ENCODE assay signal across 3 cellular contexts in the genomic region with DNA sequence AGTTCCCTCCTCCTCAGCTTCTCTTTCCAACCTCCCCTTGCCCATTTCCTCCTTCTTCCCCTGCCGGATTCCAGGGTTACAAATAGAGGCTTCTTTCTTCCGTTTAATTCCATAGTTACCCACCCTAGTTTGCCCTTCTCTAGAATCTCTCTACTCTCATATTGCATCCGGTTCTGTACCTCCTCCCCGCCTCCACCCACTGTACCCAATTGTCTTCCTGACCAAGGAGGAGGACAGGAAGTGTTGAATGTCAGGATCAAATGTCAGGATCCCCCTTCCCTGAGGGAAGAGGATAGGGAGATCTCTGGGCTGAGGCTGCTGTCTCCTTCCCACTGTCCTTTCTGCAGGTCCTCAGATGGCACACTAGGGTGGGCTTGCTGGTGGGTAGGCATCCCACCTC.
TF ChIP-seq lines count a peak whose summit lies in the region.

No MANE protein-coding gene starts in this region.

TF ChIP-seq in SK-N-SH treated with all-trans-retinoic acid at 6 μM for 48 hours, 23 proteins besides CTCF, POLR2A, EP300 and RAD21:
- TF ChIP-seq, protein P1, sequence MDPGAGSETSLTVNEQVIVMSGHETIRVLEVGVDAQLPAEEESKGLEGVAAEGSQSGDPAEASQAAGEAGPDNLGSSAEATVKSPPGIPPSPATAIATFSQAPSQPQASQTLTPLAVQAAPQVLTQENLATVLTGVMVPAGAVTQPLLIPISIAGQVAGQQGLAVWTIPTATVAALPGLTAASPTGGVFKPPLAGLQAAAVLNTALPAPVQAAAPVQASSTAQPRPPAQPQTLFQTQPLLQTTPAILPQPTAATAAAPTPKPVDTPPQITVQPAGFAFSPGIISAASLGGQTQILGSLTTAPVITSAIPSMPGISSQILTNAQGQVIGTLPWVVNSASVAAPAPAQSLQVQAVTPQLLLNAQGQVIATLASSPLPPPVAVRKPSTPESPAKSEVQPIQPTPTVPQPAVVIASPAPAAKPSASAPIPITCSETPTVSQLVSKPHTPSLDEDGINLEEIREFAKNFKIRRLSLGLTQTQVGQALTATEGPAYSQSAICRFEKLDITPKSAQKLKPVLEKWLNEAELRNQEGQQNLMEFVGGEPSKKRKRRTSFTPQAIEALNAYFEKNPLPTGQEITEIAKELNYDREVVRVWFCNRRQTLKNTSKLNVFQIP (CRISPR knock-in tag; IDR thresholded peaks at IDR 0.05; ENCODE audit: borderline replicate concordance, low read depth) = no peak
- no peak for TF ChIP-seq BACH2 (CRISPR knock-in tag; IDR thresholded peaks at IDR 0.05; ENCODE audit: borderline replicate concordance)
- no peak for TF ChIP-seq ZNF8 (CRISPR knock-in tag; IDR thresholded peaks at IDR 0.05)
- no peak for TF ChIP-seq ISL1 (CRISPR knock-in tag; IDR thresholded peaks at IDR 0.05)
- TF ChIP-seq ARNTL (CRISPR knock-in tag; IDR thresholded peaks at IDR 0.05; ENCODE audit: borderline replicate concordance, low read depth) = no peak
- no peak for TF ChIP-seq ZFP30 (CRISPR knock-in tag; IDR thresholded peaks at IDR 0.05)
- no peak for TF ChIP-seq TCF4 (CRISPR knock-in tag; IDR thresholded peaks at IDR 0.05; ENCODE audit: borderline replicate concordance)
- TF ChIP-seq, protein P2, sequence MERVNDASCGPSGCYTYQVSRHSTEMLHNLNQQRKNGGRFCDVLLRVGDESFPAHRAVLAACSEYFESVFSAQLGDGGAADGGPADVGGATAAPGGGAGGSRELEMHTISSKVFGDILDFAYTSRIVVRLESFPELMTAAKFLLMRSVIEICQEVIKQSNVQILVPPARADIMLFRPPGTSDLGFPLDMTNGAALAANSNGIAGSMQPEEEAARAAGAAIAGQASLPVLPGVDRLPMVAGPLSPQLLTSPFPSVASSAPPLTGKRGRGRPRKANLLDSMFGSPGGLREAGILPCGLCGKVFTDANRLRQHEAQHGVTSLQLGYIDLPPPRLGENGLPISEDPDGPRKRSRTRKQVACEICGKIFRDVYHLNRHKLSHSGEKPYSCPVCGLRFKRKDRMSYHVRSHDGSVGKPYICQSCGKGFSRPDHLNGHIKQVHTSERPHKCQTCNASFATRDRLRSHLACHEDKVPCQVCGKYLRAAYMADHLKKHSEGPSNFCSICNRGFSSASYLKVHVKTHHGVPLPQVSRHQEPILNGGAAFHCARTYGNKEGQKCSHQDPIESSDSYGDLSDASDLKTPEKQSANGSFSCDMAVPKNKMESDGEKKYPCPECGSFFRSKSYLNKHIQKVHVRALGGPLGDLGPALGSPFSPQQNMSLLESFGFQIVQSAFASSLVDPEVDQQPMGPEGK (CRISPR knock-in tag; IDR thresholded peaks at IDR 0.05; ENCODE audit: borderline replicate concordance) = no peak
- TF ChIP-seq, protein P3, sequence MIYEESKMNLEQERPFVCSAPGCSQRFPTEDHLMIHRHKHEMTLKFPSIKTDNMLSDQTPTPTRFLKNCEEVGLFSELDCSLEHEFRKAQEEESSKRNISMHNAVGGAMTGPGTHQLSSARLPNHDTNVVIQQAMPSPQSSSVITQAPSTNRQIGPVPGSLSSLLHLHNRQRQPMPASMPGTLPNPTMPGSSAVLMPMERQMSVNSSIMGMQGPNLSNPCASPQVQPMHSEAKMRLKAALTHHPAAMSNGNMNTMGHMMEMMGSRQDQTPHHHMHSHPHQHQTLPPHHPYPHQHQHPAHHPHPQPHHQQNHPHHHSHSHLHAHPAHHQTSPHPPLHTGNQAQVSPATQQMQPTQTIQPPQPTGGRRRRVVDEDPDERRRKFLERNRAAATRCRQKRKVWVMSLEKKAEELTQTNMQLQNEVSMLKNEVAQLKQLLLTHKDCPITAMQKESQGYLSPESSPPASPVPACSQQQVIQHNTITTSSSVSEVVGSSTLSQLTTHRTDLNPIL (CRISPR knock-in tag; IDR thresholded peaks at IDR 0.05; ENCODE audit: low read depth) = no peak
- TF ChIP-seq GLIS3 (CRISPR knock-in tag; IDR thresholded peaks at IDR 0.05) = no peak
- TF ChIP-seq OSR1 (CRISPR knock-in tag; IDR thresholded peaks at IDR 0.05) = no peak
- TF ChIP-seq ZNF70 (CRISPR knock-in tag; IDR thresholded peaks at IDR 0.05) = no peak
- no peak for TF ChIP-seq PPARA (CRISPR knock-in tag; IDR thresholded peaks at IDR 0.05; ENCODE audit: borderline replicate concordance)

TF ChIP-seq in SK-N-SH, 30 proteins besides CTCF, POLR2A, EP300 and RAD21 (continues in another document):
- TF ChIP-seq TCF12 (IDR thresholded peaks at IDR 0.05) (no peak), RCOR1 (IDR thresholded peaks at IDR 0.05; ENCODE audit: low read length) (no peak), SIN3A (IDR thresholded peaks at IDR 0.05; ENCODE audit: borderline replicate concordance, low read depth, low read length) (no peak), FOXM1 (IDR thresholded peaks at IDR 0.05; ENCODE audit: low read depth) (no peak), TAF1 (IDR thresholded peaks at IDR 0.05; ENCODE audit: borderline replicate concordance, low read depth, low read length) (no peak), FOSL2 (IDR thresholded peaks at IDR 0.05; ENCODE audit: borderline replicate concordance, low read depth) (no peak), GABPA (IDR thresholded peaks at IDR 0.05; ENCODE audit: low read depth) (no peak), JUND (IDR thresholded peaks at IDR 0.05) (no peak), RFX5 (IDR thresholded peaks at IDR 0.05; ENCODE audit: low read length) (no peak), YY1 (IDR thresholded peaks at IDR 0.05; ENCODE audit: low read depth) (no peak), SMC3 (IDR thresholded peaks at IDR 0.05; ENCODE audit: low read depth, low read length) (no peak), NFIC (IDR thresholded peaks at IDR 0.05; ENCODE audit: borderline replicate concordance) (no peak), MXI1 (IDR thresholded peaks at IDR 0.05; ENCODE audit: low read depth, low read length) (no peak), TEAD4 (IDR thresholded peaks at IDR 0.05; ENCODE audit: borderline replicate concordance, insufficient read depth) (no peak)
- TF ChIP-seq, protein P4, sequence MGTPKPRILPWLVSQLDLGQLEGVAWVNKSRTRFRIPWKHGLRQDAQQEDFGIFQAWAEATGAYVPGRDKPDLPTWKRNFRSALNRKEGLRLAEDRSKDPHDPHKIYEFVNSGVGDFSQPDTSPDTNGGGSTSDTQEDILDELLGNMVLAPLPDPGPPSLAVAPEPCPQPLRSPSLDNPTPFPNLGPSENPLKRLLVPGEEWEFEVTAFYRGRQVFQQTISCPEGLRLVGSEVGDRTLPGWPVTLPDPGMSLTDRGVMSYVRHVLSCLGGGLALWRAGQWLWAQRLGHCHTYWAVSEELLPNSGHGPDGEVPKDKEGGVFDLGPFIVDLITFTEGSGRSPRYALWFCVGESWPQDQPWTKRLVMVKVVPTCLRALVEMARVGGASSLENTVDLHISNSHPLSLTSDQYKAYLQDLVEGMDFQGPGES (IDR thresholded peaks at IDR 0.05; ENCODE audit: low read depth, low read length) = no peak
- TF ChIP-seq, protein P5, sequence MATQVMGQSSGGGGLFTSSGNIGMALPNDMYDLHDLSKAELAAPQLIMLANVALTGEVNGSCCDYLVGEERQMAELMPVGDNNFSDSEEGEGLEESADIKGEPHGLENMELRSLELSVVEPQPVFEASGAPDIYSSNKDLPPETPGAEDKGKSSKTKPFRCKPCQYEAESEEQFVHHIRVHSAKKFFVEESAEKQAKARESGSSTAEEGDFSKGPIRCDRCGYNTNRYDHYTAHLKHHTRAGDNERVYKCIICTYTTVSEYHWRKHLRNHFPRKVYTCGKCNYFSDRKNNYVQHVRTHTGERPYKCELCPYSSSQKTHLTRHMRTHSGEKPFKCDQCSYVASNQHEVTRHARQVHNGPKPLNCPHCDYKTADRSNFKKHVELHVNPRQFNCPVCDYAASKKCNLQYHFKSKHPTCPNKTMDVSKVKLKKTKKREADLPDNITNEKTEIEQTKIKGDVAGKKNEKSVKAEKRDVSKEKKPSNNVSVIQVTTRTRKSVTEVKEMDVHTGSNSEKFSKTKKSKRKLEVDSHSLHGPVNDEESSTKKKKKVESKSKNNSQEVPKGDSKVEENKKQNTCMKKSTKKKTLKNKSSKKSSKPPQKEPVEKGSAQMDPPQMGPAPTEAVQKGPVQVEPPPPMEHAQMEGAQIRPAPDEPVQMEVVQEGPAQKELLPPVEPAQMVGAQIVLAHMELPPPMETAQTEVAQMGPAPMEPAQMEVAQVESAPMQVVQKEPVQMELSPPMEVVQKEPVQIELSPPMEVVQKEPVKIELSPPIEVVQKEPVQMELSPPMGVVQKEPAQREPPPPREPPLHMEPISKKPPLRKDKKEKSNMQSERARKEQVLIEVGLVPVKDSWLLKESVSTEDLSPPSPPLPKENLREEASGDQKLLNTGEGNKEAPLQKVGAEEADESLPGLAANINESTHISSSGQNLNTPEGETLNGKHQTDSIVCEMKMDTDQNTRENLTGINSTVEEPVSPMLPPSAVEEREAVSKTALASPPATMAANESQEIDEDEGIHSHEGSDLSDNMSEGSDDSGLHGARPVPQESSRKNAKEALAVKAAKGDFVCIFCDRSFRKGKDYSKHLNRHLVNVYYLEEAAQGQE (IDR thresholded peaks at IDR 0.05; ENCODE audit: low read depth, low read length) = no peak
- TF ChIP-seq, protein P6, sequence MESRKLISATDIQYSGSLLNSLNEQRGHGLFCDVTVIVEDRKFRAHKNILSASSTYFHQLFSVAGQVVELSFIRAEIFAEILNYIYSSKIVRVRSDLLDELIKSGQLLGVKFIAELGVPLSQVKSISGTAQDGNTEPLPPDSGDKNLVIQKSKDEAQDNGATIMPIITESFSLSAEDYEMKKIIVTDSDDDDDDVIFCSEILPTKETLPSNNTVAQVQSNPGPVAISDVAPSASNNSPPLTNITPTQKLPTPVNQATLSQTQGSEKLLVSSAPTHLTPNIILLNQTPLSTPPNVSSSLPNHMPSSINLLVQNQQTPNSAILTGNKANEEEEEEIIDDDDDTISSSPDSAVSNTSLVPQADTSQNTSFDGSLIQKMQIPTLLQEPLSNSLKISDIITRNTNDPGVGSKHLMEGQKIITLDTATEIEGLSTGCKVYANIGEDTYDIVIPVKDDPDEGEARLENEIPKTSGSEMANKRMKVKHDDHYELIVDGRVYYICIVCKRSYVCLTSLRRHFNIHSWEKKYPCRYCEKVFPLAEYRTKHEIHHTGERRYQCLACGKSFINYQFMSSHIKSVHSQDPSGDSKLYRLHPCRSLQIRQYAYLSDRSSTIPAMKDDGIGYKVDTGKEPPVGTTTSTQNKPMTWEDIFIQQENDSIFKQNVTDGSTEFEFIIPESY (IDR thresholded peaks at IDR 0.05; ENCODE audit: borderline replicate concordance, low read depth) = no peak

TF ChIP-seq in H1, 55 proteins besides CTCF, POLR2A, EP300 and RAD21:
- TF ChIP-seq KDM5A (IDR thresholded peaks at IDR 0.05; ENCODE audit: low read length) (no peak), HDAC2 (IDR thresholded peaks at IDR 0.05; ENCODE audit: borderline replicate concordance in 1 of 2, low read depth in 2 of 2, low read length in 2 of 2) (no peak), MAFK (IDR thresholded peaks at IDR 0.05; ENCODE audit: low read depth, low read length) (no peak), GTF2F1 (IDR thresholded peaks at IDR 0.05; ENCODE audit: borderline replicate concordance, low read depth, low read length) (no peak), SAP30 (IDR thresholded peaks at IDR 0.05; ENCODE audit: insufficient read depth, insufficient replicate concordance, low read length) (no peak), SIX5 (IDR thresholded peaks at IDR 0.05; ENCODE audit: low read depth, low read length) (no peak), ASH2L (IDR thresholded peaks at IDR 0.05; ENCODE audit: low read length) (no peak), TEAD4 (IDR thresholded peaks at IDR 0.05; ENCODE audit: low read depth, low read length) (no peak), CREB1 (IDR thresholded peaks at IDR 0.05) (no peak), ZNF274 (IDR thresholded peaks at IDR 0.05; ENCODE audit: borderline replicate concordance, extremely low read depth, low read length) (no peak)
- TF ChIP-seq, protein P7, sequence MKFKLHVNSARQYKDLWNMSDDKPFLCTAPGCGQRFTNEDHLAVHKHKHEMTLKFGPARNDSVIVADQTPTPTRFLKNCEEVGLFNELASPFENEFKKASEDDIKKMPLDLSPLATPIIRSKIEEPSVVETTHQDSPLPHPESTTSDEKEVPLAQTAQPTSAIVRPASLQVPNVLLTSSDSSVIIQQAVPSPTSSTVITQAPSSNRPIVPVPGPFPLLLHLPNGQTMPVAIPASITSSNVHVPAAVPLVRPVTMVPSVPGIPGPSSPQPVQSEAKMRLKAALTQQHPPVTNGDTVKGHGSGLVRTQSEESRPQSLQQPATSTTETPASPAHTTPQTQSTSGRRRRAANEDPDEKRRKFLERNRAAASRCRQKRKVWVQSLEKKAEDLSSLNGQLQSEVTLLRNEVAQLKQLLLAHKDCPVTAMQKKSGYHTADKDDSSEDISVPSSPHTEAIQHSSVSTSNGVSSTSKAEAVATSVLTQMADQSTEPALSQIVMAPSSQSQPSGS (IDR thresholded peaks at IDR 0.05; ENCODE audit: low read length) = no peak
